Comparison of ENCODE assay signal across 8 cellular contexts in the genomic region with DNA sequence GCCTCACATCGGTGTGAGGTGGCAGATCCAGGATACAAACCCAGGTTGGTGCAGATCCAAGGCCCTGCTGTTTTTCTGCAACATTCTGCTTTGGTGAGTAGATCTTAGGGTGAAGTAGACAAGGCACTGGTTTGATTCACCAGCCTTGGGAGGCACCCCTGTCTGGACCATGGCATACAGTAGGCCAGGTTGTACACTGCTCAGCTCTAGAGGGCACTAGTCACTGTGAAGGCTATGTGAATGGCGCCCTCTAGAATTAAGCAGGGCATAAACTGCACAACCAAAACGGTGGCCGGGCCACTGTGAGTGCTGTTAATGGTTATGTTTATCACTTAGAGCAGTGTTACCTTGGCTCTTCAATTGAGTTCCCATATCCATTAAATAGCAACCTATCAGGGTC.
A peak's percentile ranks its signal among the peaks of the same experiment; 100 is the strongest.
DNase-seq lines count a peak whose midpoint lies in the region; ATAC-seq and TF ChIP-seq lines count a peak whose summit lies in the region.

No MANE protein-coding gene starts in this region.

- peaks cover 30% of the 10 kb centered on the region for H3K4me1 Mint-ChIP-seq in activated naive CD8-positive, alpha-beta T cell treated with anti-CD3 and anti-CD28 coated beads, Interleukin-2, amount 10 ng/mL, durations not matched to agents 7 days and 5 days

- DNase-seq in AG08395 (ENCODE audit: low spot score) (peak; percentile 13), GM10266 (ENCODE audit: extremely low spot score) (peak; percentile 20), NCI-H2081 treated with DMSO at 0.1 percent for 48 hours (lab: John Stamatoyannopoulos, UW) (peak; percentile 16), lower lobe of right lung (no peak), ovary (no peak), NOMO-1 (lab: John Stamatoyannopoulos, UW; ENCODE audit: unreplicated experiment in 2 of 2) (no peak)
- DNase-seq in activated naive CD8-positive, alpha-beta T cell treated with anti-CD3 and anti-CD28 coated beads, Interleukin-2, amount 10 ng/mL, durations not matched to agents 7 days and 5 days, result peak; percentile 39

- 43 to 53% (median 52%) methylated on average over 4 of the region's 4 CpGs for WGBS in ovary, 3 donors

- H3K27ac Mint-ChIP-seq in activated naive CD8-positive, alpha-beta T cell treated with anti-CD3 and anti-CD28 coated beads, Interleukin-2, amount 10 ng/mL, durations not matched to agents 7 days and 5 days, result no peak overlapping the region

- TF ChIP-seq POLR2A in ovary (IDR thresholded peaks at IDR 0.05), result no peak

- H3K4me1 ChIP-seq in lower lobe of right lung, result no peaks in the 10 kb centered on the region
- H3K4me1 ChIP-seq in ovary (ENCODE audit: insufficient read depth), result no peaks in the 10 kb centered on the region

- POLR2A ChIA-PET in activated naive CD8-positive, alpha-beta T cell treated with anti-CD3 and anti-CD28 coated beads, Interleukin-2, amount 10 ng/mL, durations not matched to agents 7 days and 5 days (lab: Charles Lee), result interaction anchor here (1.2 to 1.6 kb wide), 2 partner anchors 32 to 85 kb away, joined by 3 to 8 read pairs; no protein-coding TSS in a partner anchor

- H3K27ac ChIP-seq in lower lobe of right lung, result no peak overlapping the region
- H3K27ac ChIP-seq in ovary, result no peak overlapping the region

- no peak overlapping the region for H3K4me3 ChIP-seq in lower lobe of right lung
- H3K4me3 ChIP-seq in ovary, result no peak overlapping the region

- H3K4me3 Mint-ChIP-seq in activated naive CD8-positive, alpha-beta T cell treated with anti-CD3 and anti-CD28 coated beads, Interleukin-2, amount 10 ng/mL, durations not matched to agents 7 days and 5 days, result no peak overlapping the region

- H3K27me3 Mint-ChIP-seq in activated naive CD8-positive, alpha-beta T cell treated with anti-CD3 and anti-CD28 coated beads, Interleukin-2, amount 10 ng/mL, durations not matched to agents 7 days and 5 days, result no peaks in the 10 kb centered on the region

- no peaks in the 10 kb centered on the region for H3K9me3 Mint-ChIP-seq in activated naive CD8-positive, alpha-beta T cell treated with anti-CD3 and anti-CD28 coated beads, Interleukin-2, amount 10 ng/mL, durations not matched to agents 7 days and 5 days

- no peaks in the 10 kb centered on the region for H3K9me3 ChIP-seq in lower lobe of right lung
- no peaks in the 10 kb centered on the region for H3K9me3 ChIP-seq in ovary

- intact Hi-C loops in lower lobe of right lung (cut with DNase I), result no loop called here
- intact Hi-C loops in ovary (cut with DNase I), result no loop called here

- peaks cover 3% of the 10 kb centered on the region for H3K36me3 Mint-ChIP-seq in activated naive CD8-positive, alpha-beta T cell treated with anti-CD3 and anti-CD28 coated beads, Interleukin-2, amount 10 ng/mL, durations not matched to agents 7 days and 5 days

- ATAC-seq in activated naive CD8-positive, alpha-beta T cell treated with anti-CD3 and anti-CD28 coated beads, Interleukin-2, amount 10 ng/mL, durations not matched to agents 7 days and 5 days (ENCODE audit: low read depth), result peak; percentile 86
- ATAC-seq in lower lobe of right lung (peak; percentile 26 to 61), GM19324 (IDR thresholded peaks at IDR 0.05; ENCODE audit: low FRiP score, unreplicated experiment) (no peak)

- H3K36me3 ChIP-seq in lower lobe of right lung, result no peaks in the 10 kb centered on the region
- no peaks in the 10 kb centered on the region for H3K36me3 ChIP-seq in ovary

- no peak for TF ChIP-seq EP300 in ovary (IDR thresholded peaks at IDR 0.05)

- TF ChIP-seq CTCF in GM10266 (IDR thresholded peaks at IDR 0.05; ENCODE audit: control insufficient read depth, insufficient read depth, low read depth, missing control alignments) (peak; percentile 50), lower lobe of right lung (IDR thresholded peaks at IDR 0.05) (peak; percentile 28), ovary (IDR thresholded peaks at IDR 0.05) (no peak)

- H3K27me3 ChIP-seq in lower lobe of right lung (ENCODE audit: low read depth) (no peaks in the 10 kb centered on the region), ovary (no peaks in the 10 kb centered on the region)

Comparison
In these comparisons a context has a peak if more than half of its experiments do, and no peak if none do; other contexts are left out.
1. DNase-seq: peak in AG08395 (single experiment), GM10266 (single experiment), NCI-H2081 treated with DMSO at 0.1 percent for 48 hours (single experiment) and activated naive CD8-positive, alpha-beta T cell treated with anti-CD3 and anti-CD28 coated beads, Interleukin-2, amount 10 ng/mL, durations not matched to agents 7 days and 5 days (single experiment); none in lower lobe of right lung (single experiment), ovary (0 of 5) and NOMO-1 (0 of 2).
2. CTCF ChIP-seq: peak in GM10266 (single experiment) and lower lobe of right lung (single experiment); none in ovary (0 of 3).